21 cellular contexts compared by ENCODE assay signal in the genomic region with DNA sequence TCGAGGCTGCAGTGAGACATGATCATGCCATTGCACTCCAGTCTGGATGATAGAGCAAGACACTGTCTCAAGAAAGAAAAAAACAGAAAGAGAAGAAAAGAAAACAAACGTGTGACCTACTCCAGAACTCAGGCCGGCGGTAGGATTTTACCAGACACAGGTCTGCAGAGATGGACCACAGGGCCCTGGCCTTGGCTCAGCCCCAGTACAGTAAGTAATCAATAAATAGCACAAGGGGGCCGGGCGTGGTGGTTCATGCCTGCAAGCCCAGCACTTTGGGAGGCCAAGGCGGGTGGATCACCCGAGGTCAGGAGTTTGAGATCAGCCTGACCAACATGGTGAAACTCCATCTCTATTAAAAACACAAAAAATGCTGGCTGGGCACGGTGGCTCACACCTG. TPM values are rescaled to one million over a fixed set of nuclear protein-coding genes. Genes with fewer than 3 reads are reported as not detected.
DNase-seq lines count a peak whose midpoint lies in the region; ATAC-seq, FAIRE-seq and TF ChIP-seq lines count a peak whose summit lies in the region.
"Had no signal": no experiment of that assay in that cellular context is flagged by ENCODE, and none has a peak within 500 bp of the region (broad histone marks: within the 10 kb centered on the region; RNA-seq: fewer than 3 reads in every experiment).

No MANE protein-coding gene starts in this region.

- H3K9me1 ChIP-seq in K562 (ENCODE audit: control insufficient read depth, insufficient read depth, low read length): no peaks in the 10 kb centered on the region

- TF ChIP-seq EP300 in HepG2 (IDR thresholded peaks at IDR 0.05; ENCODE audit: low read depth in 2 of 2, low read length in 2 of 2) (no peak), HepG2 (CRISPR knock-in tag; IDR thresholded peaks at IDR 0.05; ENCODE audit: borderline replicate concordance) (no peak), K562 (IDR thresholded peaks at IDR 0.05; ENCODE audit: low read length) (no peak)

- DNase-seq in HepG2 (ENCODE audit: low spot score): no peak
- DNase-seq in right lobe of liver: no peak
- no peak for DNase-seq in K562 (ENCODE audit: extremely low read depth in 1 of 4, low spot score in 3 of 4)
- DNase-seq in activated naive CD4-positive, alpha-beta T cell treated with anti-CD3 and anti-CD28 coated beads, Interleukin-2, amount 10 ng/mL, durations not matched to agents 7 days and 5 days: no peak
- no peak for DNase-seq in HEK293T (ENCODE audit: extremely low spot score)
- DNase-seq in glutamatergic neuron: no peak
- DNase-seq: BE2C; Calu3; CD4-positive, alpha-beta T cell; COR-L47; DMS53; DMS79 treated with DMSO at 0.1 percent for 48 hours; GF-D8; GOT3 had no signal

- no peak for TF ChIP-seq POLR2A in HepG2 (IDR thresholded peaks at IDR 0.05; ENCODE audit: insufficient read depth in 1 of 2, low read depth in 2 of 2, low read length in 2 of 2)
- TF ChIP-seq POLR2A in right lobe of liver (IDR thresholded peaks at IDR 0.05): no peak
- no peak for TF ChIP-seq POLR2A in K562 (conservative IDR thresholded peaks at IDR 0.05)

- no peaks in the 10 kb centered on the region for H3K36me3 Mint-ChIP-seq in activated naive CD4-positive, alpha-beta T cell treated with anti-CD3 and anti-CD28 coated beads, Interleukin-2, amount 10 ng/mL, durations not matched to agents 7 days and 5 days
- H3K36me3 Mint-ChIP-seq in glutamatergic neuron (ENCODE audit: unreplicated experiment): no peaks in the 10 kb centered on the region

- H3K4me1 ChIP-seq in HepG2 (ENCODE audit: insufficient read depth, low read length) (peaks cover 7% of the 10 kb centered on the region; the same call in 1 of the 2 replicates), right lobe of liver (no peaks in the 10 kb centered on the region), Loucy (ENCODE audit: insufficient read depth, low read length, poor library complexity, severe bottlenecking) (peaks cover 58% of the 10 kb centered on the region), K562 (replicated peaks in 1 of 2; ENCODE audit: control insufficient read depth in 2 of 2, insufficient read depth in 2 of 2, low read length in 2 of 2) (peaks cover 21 to 50% of the 10 kb centered on the region in 2 experiments)
- H3K4me1 ChIP-seq: BE2C, HAP-1 had no signal

- H3K9me2 ChIP-seq in Loucy (replicated peaks; ENCODE audit: low read depth, low read length): no peaks in the 10 kb centered on the region

- H3K27me3 ChIP-seq in HepG2 (ENCODE audit: control insufficient read depth in 1 of 2, insufficient read depth in 2 of 2, low read length in 2 of 2): no peaks in the 10 kb centered on the region; a peak in 2 of 5 replicates
- no peaks in the 10 kb centered on the region for H3K27me3 ChIP-seq in right lobe of liver
- no peaks in the 10 kb centered on the region for H3K27me3 ChIP-seq in Loucy (ENCODE audit: insufficient read depth, low read length, poor library complexity, severe bottlenecking)
- no peaks in the 10 kb centered on the region for H3K27me3 ChIP-seq in K562 (ENCODE audit: control insufficient read depth in 2 of 2, insufficient read depth in 2 of 2, low read length in 2 of 2)
- H3K27me3 ChIP-seq: BE2C; BLaER1 treated with 17β-estradiol and CSF1 and Interleukin-3, amounts not matched to agents 10 nM and 100 nM had no signal

- H3K27me3 Mint-ChIP-seq in activated naive CD4-positive, alpha-beta T cell treated with anti-CD3 and anti-CD28 coated beads, Interleukin-2, amount 10 ng/mL, durations not matched to agents 7 days and 5 days: peaks cover 35% of the 10 kb centered on the region
- H3K27me3 Mint-ChIP-seq in glutamatergic neuron (ENCODE audit: unreplicated experiment): peaks cover 3% of the 10 kb centered on the region

- no peak overlapping the region for H3K4me3 Mint-ChIP-seq in activated naive CD4-positive, alpha-beta T cell treated with anti-CD3 and anti-CD28 coated beads, Interleukin-2, amount 10 ng/mL, durations not matched to agents 7 days and 5 days
- H3K4me3 Mint-ChIP-seq in glutamatergic neuron (ENCODE audit: unreplicated experiment): no peak overlapping the region
- H3K4me3 Mint-ChIP-seq: CD4-positive, alpha-beta T cell had no signal

- TF ChIP-seq RAD21 in HepG2 (CRISPR knock-in tag; IDR thresholded peaks at IDR 0.05): no peak
- no peak for TF ChIP-seq RAD21 in K562 (CRISPR knock-in tag; conservative IDR thresholded peaks at IDR 0.05 in 1 of 2, IDR thresholded peaks at IDR 0.05 in 1 of 2)

- in situ Hi-C loops in HepG2 (cut with HindIII; ENCODE audit: extremely low pct_ligation_motif_present, low pct_unique_long_range_greater_than_20kb): loop anchor here (25.0 kb wide), 2 partner anchors 222 to 322 kb away; no protein-coding TSS in a partner anchor
- in situ Hi-C loops in K562 (cut with MboI): no loop called here

- H3K9ac ChIP-seq in HepG2 (ENCODE audit: insufficient read depth, low read depth, low read length) (no peak overlapping the region), Loucy (ENCODE audit: low read depth, low read length, poor library complexity, severe bottlenecking) (peak overlapping the region; percentile 53), K562 (ENCODE audit: insufficient read depth in 1 of 2, low read depth in 2 of 2, low read length in 2 of 2) (no peak overlapping the region)
- H3K9ac ChIP-seq: BLaER1 treated with 17β-estradiol and CSF1 and Interleukin-3, amounts not matched to agents 10 nM and 100 nM had no signal

- no peak overlapping the region for H3K4me3 ChIP-seq in HepG2 (replicated peaks in 1 of 3; ENCODE audit: insufficient read depth in 1 of 3, low read depth in 2 of 3, low read length in 3 of 3)
- no peak overlapping the region for H3K4me3 ChIP-seq in right lobe of liver
- no peak overlapping the region for H3K4me3 ChIP-seq in Loucy (ENCODE audit: low read length, poor library complexity, severe bottlenecking)
- no peak overlapping the region for H3K4me3 ChIP-seq in K562
- H3K4me3 ChIP-seq: BLaER1 treated with 17β-estradiol and CSF1 and Interleukin-3, amounts not matched to agents 10 nM and 100 nM; HAP-1 had no signal

- TF ChIP-seq CTCF in HepG2 (CRISPR knock-in tag; IDR thresholded peaks at IDR 0.05) (no peak), right lobe of liver (IDR thresholded peaks at IDR 0.05) (no peak), Loucy (conservative IDR thresholded peaks at IDR 0.05; ENCODE audit: low read length) (no peak), K562 (IDR thresholded peaks at IDR 0.05 in 2 of 3, conservative IDR thresholded peaks at IDR 0.05 in 1 of 3; ENCODE audit: insufficient read depth in 2 of 3, low read depth in 1 of 3, low read length in 3 of 3) (no peak), glutamatergic neuron (IDR thresholded peaks at IDR 0.05; ENCODE audit: partially characterized antibody, unreplicated experiment) (no peak)

- H2AFZ ChIP-seq in HepG2 (ENCODE audit: low read length): no peak overlapping the region
- H2AFZ ChIP-seq in Loucy (ENCODE audit: low read length): no peak overlapping the region
- H2AFZ ChIP-seq in K562 (ENCODE audit: low read depth, low read length): no peak overlapping the region

- H3K27ac Mint-ChIP-seq in activated naive CD4-positive, alpha-beta T cell treated with anti-CD3 and anti-CD28 coated beads, Interleukin-2, amount 10 ng/mL, durations not matched to agents 7 days and 5 days: no peak overlapping the region
- H3K27ac Mint-ChIP-seq in glutamatergic neuron (ENCODE audit: unreplicated experiment): no peak overlapping the region
- H3K27ac Mint-ChIP-seq: CD4-positive, alpha-beta T cell had no signal

- FAIRE-seq in HepG2 (lab: Jason Lieb, UNC) (no peak), K562 (lab: Jason Lieb, UNC) (no peak)
- FAIRE-seq: A204.1, GM12892, H54 had no signal

- H3K9me3 Mint-ChIP-seq in activated naive CD4-positive, alpha-beta T cell treated with anti-CD3 and anti-CD28 coated beads, Interleukin-2, amount 10 ng/mL, durations not matched to agents 7 days and 5 days: no peaks in the 10 kb centered on the region
- peaks cover 2% of the 10 kb centered on the region for H3K9me3 Mint-ChIP-seq in glutamatergic neuron (ENCODE audit: unreplicated experiment)
- H3K9me3 Mint-ChIP-seq: CD4-positive, alpha-beta T cell had no signal

- H3K4me1 Mint-ChIP-seq in activated naive CD4-positive, alpha-beta T cell treated with anti-CD3 and anti-CD28 coated beads, Interleukin-2, amount 10 ng/mL, durations not matched to agents 7 days and 5 days: peaks cover 12% of the 10 kb centered on the region
- H3K4me1 Mint-ChIP-seq in glutamatergic neuron (ENCODE audit: low read depth, unreplicated experiment): no peaks in the 10 kb centered on the region

- H3K4me2 ChIP-seq in HepG2 (ENCODE audit: low read depth, low read length): no peak overlapping the region
- no peak overlapping the region for H3K4me2 ChIP-seq in Loucy (ENCODE audit: low read depth, low read length, poor library complexity, severe bottlenecking)
- no peak overlapping the region for H3K4me2 ChIP-seq in K562 (ENCODE audit: insufficient read depth, low read length)

- H3K79me2 ChIP-seq in HepG2 (ENCODE audit: insufficient read depth, low read length) (no peaks in the 10 kb centered on the region), Loucy (ENCODE audit: insufficient read depth, low read length) (no peaks in the 10 kb centered on the region), K562 (ENCODE audit: control insufficient read depth, insufficient read depth, low read length) (no peaks in the 10 kb centered on the region)

- POLR2A ChIA-PET in HepG2 (lab: Yijun Ruan, JAX): no interaction called here
- POLR2A ChIA-PET in K562 (lab: Yijun Ruan, JAX): interaction anchor here (2.5 kb wide), 1 partner anchor 8 kb away, joined by 14 read pairs; no protein-coding TSS in a partner anchor
- POLR2A ChIA-PET in HEK293T (lab: Yijun Ruan, JAX): no interaction called here

- intact Hi-C loops in HepG2 (cut with micrococcal nuclease; ENCODE audit: unreplicated experiment) (no loop called here), right lobe of liver (cut with DNase I) (loop anchor here in 1 of 2 donors (10.0 kb wide), 1 partner anchor 224 kb away; no protein-coding TSS in a partner anchor), K562 (cut with micrococcal nuclease) (loop anchor here (2.0 to 10.0 kb wide), 2 partner anchors 14 to 214 kb away; no protein-coding TSS in a partner anchor)

- CTCF ChIA-PET in HepG2 (lab: Yijun Ruan, JAX; ENCODE audit: low intra/inter-chr PET ratio, low total read pairs): no interaction called here
- CTCF ChIA-PET in K562 (lab: Yijun Ruan, JAX; ENCODE audit: low intra/inter-chr PET ratio): no interaction called here
- CTCF ChIA-PET in activated naive CD4-positive, alpha-beta T cell treated with anti-CD3 and anti-CD28 coated beads, Interleukin-2, amount 10 ng/mL, durations not matched to agents 7 days and 5 days (lab: Charles Lee): no interaction called here
- CTCF ChIA-PET in HEK293T (lab: Yijun Ruan, JAX): interaction anchor here (0.8 kb wide), 1 partner anchor 9 kb away, joined by 6 read pairs; no protein-coding TSS in a partner anchor

- H3K9me3 ChIP-seq in HepG2 (ENCODE audit: low read length): no peaks in the 10 kb centered on the region
- no peaks in the 10 kb centered on the region for H3K9me3 ChIP-seq in right lobe of liver
- no peaks in the 10 kb centered on the region for H3K9me3 ChIP-seq in Loucy (ENCODE audit: insufficient read depth, low read depth, low read length)
- no peaks in the 10 kb centered on the region for H3K9me3 ChIP-seq in K562 (replicated peaks; ENCODE audit: control insufficient read depth, insufficient read depth, low read depth, low read length)
- H3K9me3 ChIP-seq: BE2C; BLaER1 treated with 17β-estradiol and CSF1 and Interleukin-3, amounts not matched to agents 10 nM and 100 nM; HAP-1 had no signal

- ATAC-seq in HepG2 (peak; percentile 62), right lobe of liver (no peak), K562 (no peak)

- no peaks in the 10 kb centered on the region for H3K36me3 ChIP-seq in HepG2 (replicated peaks in 1 of 2; ENCODE audit: control insufficient read depth in 1 of 2, insufficient read depth in 2 of 2, low read length in 2 of 2)
- H3K36me3 ChIP-seq in right lobe of liver: no peaks in the 10 kb centered on the region
- no peaks in the 10 kb centered on the region for H3K36me3 ChIP-seq in Loucy (ENCODE audit: insufficient read depth, low read length)
- H3K36me3 ChIP-seq in K562 (ENCODE audit: control insufficient read depth, insufficient read depth, low read length): no peaks in the 10 kb centered on the region
- H3K36me3 ChIP-seq: BE2C; BLaER1 treated with 17β-estradiol and CSF1 and Interleukin-3, amounts not matched to agents 10 nM and 100 nM; HAP-1 had no signal

- no peaks in the 10 kb centered on the region for H4K20me1 ChIP-seq in HepG2 (ENCODE audit: insufficient read depth, low read length)
- H4K20me1 ChIP-seq in Loucy (ENCODE audit: insufficient read depth, low read length, poor library complexity, severe bottlenecking): no peaks in the 10 kb centered on the region
- no peaks in the 10 kb centered on the region for H4K20me1 ChIP-seq in K562 (replicated peaks; ENCODE audit: control insufficient read depth, insufficient read depth, low read length)
- H4K20me1 ChIP-seq: BLaER1 treated with 17β-estradiol and CSF1 and Interleukin-3, amounts not matched to agents 10 nM and 100 nM had no signal

- peaks cover 3% of the 10 kb centered on the region; the same call in 1 of the 2 replicates for H3F3A ChIP-seq in Loucy (ENCODE audit: low read depth)

- BruUV-seq in HepG2 (replicated peaks; lab: Mats Ljungman, UMichigan): no TSS peak
- BruUV-seq in K562 (replicated peaks; lab: Mats Ljungman, UMichigan): no TSS peak

- H3K27ac ChIP-seq in HepG2 (ENCODE audit: extremely low read length, insufficient read depth, low read length): no peak overlapping the region
- no peak overlapping the region for H3K27ac ChIP-seq in right lobe of liver
- H3K27ac ChIP-seq in K562 (ENCODE audit: extremely low read depth, low read depth, low read length): peak overlapping the region; percentile 95; the same call in 1 of the 3 replicates
- H3K27ac ChIP-seq: 22Rv1 had no signal

- WGBS in HepG2 (ENCODE audit: low lambda C conversion rate): 37% methylated on average over 9 of the region's 9 CpGs
- 62% methylated on average over 8 of the region's 9 CpGs for WGBS in right lobe of liver (ENCODE audit: insufficient coverage, low coverage, low lambda C conversion rate, missing lambda C conversion rate)
- WGBS in K562 (ENCODE audit: insufficient coverage, low coverage, missing lambda C conversion rate): 63% methylated on average over 9 of the region's 9 CpGs

RNA-seq across cellular contexts. Expression of a gene that starts 35.5 kb away (rescaled TPM):
- total RNA-seq in HepG2 (2016; rRNA removed; fragmentation: Illumina TruSeq; extraction: Trizol) (12.8 and 17.4 TPM in 2 replicates), right lobe of liver (10 to 100 TPM; 27.0 to 36.9 (median 30.5) TPM), K562 (2014; rRNA removed) (14.3 and 18.0 TPM in 2 replicates), K562 (2014; rRNA removed; fragmentation: Illumina TruSeq; extraction: Trizol) (10.8 and 12.1 TPM in 2 replicates), K562 (2015; rRNA removed; fragmentation: Illumina TruSeq; extraction: Trizol) (19.8 and 23.5 TPM in 2 replicates), K562 (2021) (29.8 and 43.2 TPM in 2 replicates), glutamatergic neuron (ENCODE audit: unreplicated experiment) (54.6 TPM)
- 4.9 and 7.1 TPM in 2 replicates for total RNA-seq in HepG2 (2016; cell fraction: cytosol; rRNA removed; fragmentation: Illumina TruSeq; extraction: Trizol; ENCODE audit: low read depth)
- 12.8 and 21.5 TPM in 2 replicates for total RNA-seq in HepG2 (2016; cell fraction: insoluble cytoplasmic fraction; rRNA removed; fragmentation: Illumina TruSeq; extraction: Trizol)
- 4.9 and 5.6 TPM in 2 replicates for total RNA-seq in HepG2 (2016; cell fraction: membrane; rRNA removed; fragmentation: Illumina TruSeq; extraction: Trizol)
- total RNA-seq in HepG2 (2016; cell fraction: nucleus; rRNA removed; fragmentation: Illumina TruSeq; extraction: Trizol): 28.3 and 34.0 TPM in 2 replicates
- polyA plus RNA-seq in HepG2 (2011; rRNA removed) (10.9 and 11.7 TPM in 2 replicates), K562 (2011; rRNA removed) (3.2 and 4.2 TPM in 2 replicates), K562 (2014; fragmentation: Illumina TruSeq; extraction: Trizol) (22.3 and 22.7 TPM in 2 replicates), K562 (2014; fragmentation: Nextera tagmentation; extraction: Ambion mirVana) (under 1 TPM; 0.03 TPM), K562 (2014; rRNA removed) (19.2 and 27.2 TPM in 2 replicates)
- polyA plus RNA-seq in HepG2 (2011; cell fraction: cytosol; rRNA removed): 8.6 and 11.8 TPM in 2 replicates
- polyA plus RNA-seq in HepG2 (2011; cell fraction: nucleus; rRNA removed): 65.7 and 102 TPM in 2 replicates
- polyA plus RNA-seq in HepG2 (2012): 40.6 and 53.7 TPM in 2 replicates
- 0.71 and 1.3 TPM in 2 replicates for polyA plus RNA-seq in HepG2 (2016; cell fraction: cytosol; fragmentation: Illumina TruSeq; extraction: Trizol; ENCODE audit: low read depth)
- polyA plus RNA-seq in HepG2 (2016; cell fraction: insoluble cytoplasmic fraction; fragmentation: Illumina TruSeq; extraction: Trizol; ENCODE audit: low read depth): 16.6 and 19.8 TPM in 2 replicates
- 0.82 and 1.2 TPM in 2 replicates for polyA plus RNA-seq in HepG2 (2016; cell fraction: membrane; fragmentation: Illumina TruSeq; extraction: Trizol; ENCODE audit: low read depth)
- polyA plus RNA-seq in HepG2 (2016; cell fraction: nucleus; fragmentation: Illumina TruSeq; extraction: Trizol; ENCODE audit: insufficient read depth, low read depth): 58.8 and 59.2 TPM in 2 replicates
- polyA minus RNA-seq in HepG2 (2011; rRNA and poly(A)+ RNA removed; ENCODE audit: low replicate concordance): 11.2 and 51.4 TPM in 2 replicates
- polyA minus RNA-seq in HepG2 (2011; cell fraction: cytosol; rRNA and poly(A)+ RNA removed): 44.7 and 49.3 TPM in 2 replicates
- polyA minus RNA-seq in HepG2 (2011; cell fraction: nucleus; rRNA and poly(A)+ RNA removed): 49.2 and 54.8 TPM in 2 replicates
- total RNA-seq in K562 (2011; cell fraction: chromatin; rRNA removed; ENCODE audit: low replicate concordance): 41.9 and 74.6 TPM in 2 replicates
- total RNA-seq in K562 (2011; cell fraction: nucleolus; rRNA removed): 31.5 and 35.9 TPM in 2 replicates
- 35.6 and 54.7 TPM in 2 replicates for total RNA-seq in K562 (2011; cell fraction: nucleoplasm; rRNA removed)
- polyA plus RNA-seq in K562 (2011; cell fraction: cytosol; rRNA removed): 3.5 and 8.3 TPM in 2 replicates
- 12.6 and 17.1 TPM in 2 replicates for polyA plus RNA-seq in K562 (2011; cell fraction: nucleus; rRNA removed)
- polyA plus RNA-seq in K562 (2012): 25.7 and 34.0 TPM in 2 replicates
- polyA minus RNA-seq in K562 (2011; rRNA and poly(A)+ RNA removed): 10.0 and 10.2 TPM in 2 replicates
- 18.2 and 26.2 TPM in 2 replicates for polyA minus RNA-seq in K562 (2011; cell fraction: cytosol; rRNA and poly(A)+ RNA removed)
- 11.3 and 12.7 TPM in 2 replicates for polyA minus RNA-seq in K562 (2011; cell fraction: nucleus; rRNA and poly(A)+ RNA removed)

RNA-seq across cellular contexts. Expression of a gene that starts 54.5 kb away (rescaled TPM):
- total RNA-seq in HepG2 (2016; rRNA removed; fragmentation: Illumina TruSeq; extraction: Trizol) (3.9 TPM in 2 replicates), right lobe of liver (1 to 10 TPM; 3.5 to 8.5 (median 4.7) TPM), K562 (2014; rRNA removed) (3.5 and 4.5 TPM in 2 replicates), K562 (2014; rRNA removed; fragmentation: Illumina TruSeq; extraction: Trizol) (1.4 and 1.5 TPM in 2 replicates), K562 (2015; rRNA removed; fragmentation: Illumina TruSeq; extraction: Trizol) (2.6 and 2.7 TPM in 2 replicates), K562 (2021) (13.4 and 14.2 TPM in 2 replicates), glutamatergic neuron (ENCODE audit: unreplicated experiment) (13.7 TPM)
- 1.1 and 1.6 TPM in 2 replicates for total RNA-seq in HepG2 (2016; cell fraction: cytosol; rRNA removed; fragmentation: Illumina TruSeq; extraction: Trizol; ENCODE audit: low read depth)
- total RNA-seq in HepG2 (2016; cell fraction: insoluble cytoplasmic fraction; rRNA removed; fragmentation: Illumina TruSeq; extraction: Trizol): 3.7 and 4.0 TPM in 2 replicates
- 1.5 and 2.0 TPM in 2 replicates for total RNA-seq in HepG2 (2016; cell fraction: membrane; rRNA removed; fragmentation: Illumina TruSeq; extraction: Trizol)
- 2.9 and 3.3 TPM in 2 replicates for total RNA-seq in HepG2 (2016; cell fraction: nucleus; rRNA removed; fragmentation: Illumina TruSeq; extraction: Trizol)
- polyA plus RNA-seq in HepG2 (2011; rRNA removed) (1.1 and 1.5 TPM in 2 replicates), K562 (2011; rRNA removed) (1.2 and 3.0 TPM in 2 replicates), K562 (2014; fragmentation: Illumina TruSeq; extraction: Trizol) (2.2 and 3.2 TPM in 2 replicates), K562 (2014; fragmentation: Nextera tagmentation; extraction: Ambion mirVana) (under 1 TPM; 0.25 to 0.31 TPM), K562 (2014; rRNA removed) (5.2 and 5.7 TPM in 2 replicates)
- polyA plus RNA-seq in HepG2 (2011; cell fraction: cytosol; rRNA removed): 0.63 and 1.1 TPM in 2 replicates
- polyA plus RNA-seq in HepG2 (2011; cell fraction: nucleus; rRNA removed): 4.2 and 7.3 TPM in 2 replicates
- 1.5 and 2.0 TPM in 2 replicates for polyA plus RNA-seq in HepG2 (2012)
- polyA plus RNA-seq in HepG2 (2016; cell fraction: cytosol; fragmentation: Illumina TruSeq; extraction: Trizol; ENCODE audit: low read depth): 0.17 and 0.19 TPM in 2 replicates
- 1.4 and 2.4 TPM in 2 replicates for polyA plus RNA-seq in HepG2 (2016; cell fraction: insoluble cytoplasmic fraction; fragmentation: Illumina TruSeq; extraction: Trizol; ENCODE audit: low read depth)
- polyA plus RNA-seq in HepG2 (2016; cell fraction: membrane; fragmentation: Illumina TruSeq; extraction: Trizol; ENCODE audit: low read depth): 0.11 and 0.30 TPM in 2 replicates
- polyA plus RNA-seq in HepG2 (2016; cell fraction: nucleus; fragmentation: Illumina TruSeq; extraction: Trizol; ENCODE audit: insufficient read depth, low read depth): 2.1 and 2.5 TPM in 2 replicates
- 9.2 and 12.0 TPM in 2 replicates for polyA minus RNA-seq in HepG2 (2011; rRNA and poly(A)+ RNA removed; ENCODE audit: low replicate concordance)
- polyA minus RNA-seq in HepG2 (2011; cell fraction: cytosol; rRNA and poly(A)+ RNA removed): 3.7 and 4.0 TPM in 2 replicates
- 4.1 and 4.5 TPM in 2 replicates for polyA minus RNA-seq in HepG2 (2011; cell fraction: nucleus; rRNA and poly(A)+ RNA removed)
- total RNA-seq in K562 (2011; cell fraction: chromatin; rRNA removed; ENCODE audit: low replicate concordance): 15.8 and 38.3 TPM in 2 replicates
- 22.5 and 24.8 TPM in 2 replicates for total RNA-seq in K562 (2011; cell fraction: nucleolus; rRNA removed)
- 13.9 and 14.8 TPM in 2 replicates for total RNA-seq in K562 (2011; cell fraction: nucleoplasm; rRNA removed)
- 2.0 and 4.8 TPM in 2 replicates for polyA plus RNA-seq in K562 (2011; cell fraction: cytosol; rRNA removed)
- 3.8 and 7.6 TPM in 2 replicates for polyA plus RNA-seq in K562 (2011; cell fraction: nucleus; rRNA removed)
- polyA plus RNA-seq in K562 (2012): 5.4 and 6.2 TPM in 2 replicates
- 1.7 and 2.2 TPM in 2 replicates for polyA minus RNA-seq in K562 (2011; rRNA and poly(A)+ RNA removed)
- 5.8 and 6.3 TPM in 2 replicates for polyA minus RNA-seq in K562 (2011; cell fraction: cytosol; rRNA and poly(A)+ RNA removed)
- 5.0 and 6.2 TPM in 2 replicates for polyA minus RNA-seq in K562 (2011; cell fraction: nucleus; rRNA and poly(A)+ RNA removed)
